In genomic region chr11:14891143-14892035, GRCh38 we compare ENCODE assay signal across 8 cellular contexts. TPM values are rescaled to one million over a fixed set of nuclear protein-coding genes. Genes with fewer than 3 reads are reported as not detected.
DNase-seq lines count a peak whose midpoint lies in the region; TF ChIP-seq lines count a peak whose summit lies in the region.

No MANE protein-coding gene starts in this region.

- H3K4me3 ChIP-seq in HAP-1: peak overlapping the region; percentile 43
- peak overlapping the region; percentile 65 for H3K4me3 ChIP-seq in MG63
- peak overlapping the region; percentile 77 to 78 for H3K4me3 ChIP-seq in neutrophil (ENCODE audit: low read depth in 1 of 2, low read length in 1 of 2)
- peak overlapping the region; percentile 75 to 91 (median 84) for H3K4me3 ChIP-seq in subcutaneous abdominal adipose tissue (ENCODE audit: low read depth in 1 of 5, low read length in 5 of 5)

- H3K4me1 ChIP-seq in HAP-1 (peaks cover 7% of the 10 kb centered on the region), neutrophil (ENCODE audit: control insufficient read depth in 1 of 2, insufficient read depth in 1 of 2, low read depth in 1 of 2, low read length in 1 of 2) (peaks cover 24 to 33% of the 10 kb centered on the region in 2 experiments), subcutaneous abdominal adipose tissue (ENCODE audit: control insufficient read depth in 5 of 5, insufficient read depth in 5 of 5, low read length in 5 of 5) (peaks cover 2 to 40% (median 29%) of the 10 kb centered on the region in 5 donors)

- H3K9ac ChIP-seq in subcutaneous abdominal adipose tissue (ENCODE audit: low read length in 5 of 5): peak overlapping the region; percentile 65 to 84 (median 68)

- no peak for TF ChIP-seq CTCF in neutrophil (IDR thresholded peaks at IDR 0.05)

- H3K27ac ChIP-seq in neutrophil: peak overlapping the region; percentile 83
- H3K27ac ChIP-seq in subcutaneous abdominal adipose tissue (ENCODE audit: low read depth, low read length): peak overlapping the region; percentile 84

- DNase-seq in GDM1 (lab: John Stamatoyannopoulos, UW): peak; percentile 83
- DNase-seq in HAP-1 (ENCODE audit: low spot score in 2 of 2): peak; percentile 84 to 90
- DNase-seq in MG63: peak; percentile 74
- peak; percentile 87 for DNase-seq in SIG-M5 treated with dmso at 0.1 percent for 504 hours (lab: John Stamatoyannopoulos, UW; ENCODE audit: unreplicated experiment)
- DNase-seq in activated naive CD4-positive, alpha-beta T cell (lab: John Stamatoyannopoulos, UW): peak; percentile 59 to 79 (median 62)
- DNase-seq in foreskin melanocyte: peak; percentile 82

- H3K36me3 ChIP-seq in HAP-1 (replicated peaks) (no peaks in the 10 kb centered on the region), MG63 (no peaks in the 10 kb centered on the region), neutrophil (no peaks in the 10 kb centered on the region), subcutaneous abdominal adipose tissue (ENCODE audit: control insufficient read depth in 5 of 5, insufficient read depth in 5 of 5, low read length in 5 of 5) (no peaks in the 10 kb centered on the region)

- H3K27me3 ChIP-seq in HAP-1 (ENCODE audit: low read depth): no peaks in the 10 kb centered on the region
- H3K27me3 ChIP-seq in MG63: no peaks in the 10 kb centered on the region
- H3K27me3 ChIP-seq in neutrophil: no peaks in the 10 kb centered on the region
- H3K27me3 ChIP-seq in subcutaneous abdominal adipose tissue (ENCODE audit: control insufficient read depth in 5 of 5, insufficient read depth in 4 of 5, low read length in 5 of 5): no peaks in the 10 kb centered on the region

- H3K9me3 ChIP-seq in HAP-1 (no peaks in the 10 kb centered on the region), MG63 (no peaks in the 10 kb centered on the region), neutrophil (no peaks in the 10 kb centered on the region), subcutaneous abdominal adipose tissue (ENCODE audit: control insufficient read depth in 5 of 5, low read length in 5 of 5) (no peaks in the 10 kb centered on the region)

- in situ Hi-C loops in HAP-1 (cut with MboI; ENCODE audit: low sequenced_read_pairs): loop anchor here (10.0 kb wide), 1 partner anchor 367 kb away; the partner anchor contains the start of gene PSMA1

RNA-seq across cellular contexts. Expression of gene CYP2R1, which starts 0.6 kb away (rescaled TPM):
- 5.5 and 13.7 TPM in 2 replicates for total RNA-seq in MG63 (2014; rRNA removed; shearing (Covaris generic); ENCODE audit: low replicate concordance)

Comparison
In these comparisons a context has a peak if more than half of its experiments do, and no peak if none do; other contexts are left out.
1. Peak in every context shown above with its lines: DNase-seq, H3K4me3 ChIP-seq and H3K27ac ChIP-seq.